8 cellular contexts compared by ENCODE assay signal in genomic region chr20:33685328-33686007, GRCh38. TPM values are rescaled to one million over a fixed set of nuclear protein-coding genes. Genes with fewer than 3 reads are reported as not detected.
A peak's percentile ranks its signal among the peaks of the same experiment; 100 is the strongest.
DNase-seq lines count a peak whose midpoint lies in the region; ATAC-seq and TF ChIP-seq lines count a peak whose summit lies in the region.

No MANE protein-coding gene starts in this region.

- H3K27me3 ChIP-seq in DND-41 (ENCODE audit: insufficient read depth, low read length, poor library complexity) (no peaks in the 10 kb centered on the region), PC-3 (ENCODE audit: low read length) (no peaks in the 10 kb centered on the region), ascending aorta (no peaks in the 10 kb centered on the region), lower lobe of right lung (ENCODE audit: low read depth) (no peaks in the 10 kb centered on the region), suprapubic skin (no peaks in the 10 kb centered on the region)

- intact Hi-C loops in PC-3 (cut with micrococcal nuclease): loop anchor here (10.0 kb wide), 1 partner anchor 99 kb away; no protein-coding TSS in a partner anchor
- intact Hi-C loops in ascending aorta (cut with DNase I): no loop called here
- intact Hi-C loops in lower lobe of right lung (cut with DNase I): no loop called here

- CTCF ChIA-PET in PC-3 (lab: Charles Lee): no interaction called here

- H3K9me3 ChIP-seq in DND-41 (ENCODE audit: insufficient read depth, low read length, severe bottlenecking): no peaks in the 10 kb centered on the region
- no peaks in the 10 kb centered on the region for H3K9me3 ChIP-seq in PC-3 (ENCODE audit: low read length)
- H3K9me3 ChIP-seq in ascending aorta: no peaks in the 10 kb centered on the region
- H3K9me3 ChIP-seq in lower lobe of right lung: no peaks in the 10 kb centered on the region
- H3K9me3 ChIP-seq in suprapubic skin: no peaks in the 10 kb centered on the region

- no peaks in the 10 kb centered on the region for H3F3A ChIP-seq in PC-3 (ENCODE audit: low read length, unreplicated experiment)

- POLR2A ChIA-PET in PC-3 (lab: Charles Lee; ENCODE audit: unreplicated experiment): no interaction called here

- BruUV-seq in PC-3 (replicated peaks; lab: Mats Ljungman, UMichigan): TSS peak; percentile 66

- peak overlapping the region; percentile 13; the same call in 1 of the 2 replicates for H2AFZ ChIP-seq in DND-41 (ENCODE audit: low read depth, low read length)
- peak overlapping the region; percentile 62 for H2AFZ ChIP-seq in PC-3 (ENCODE audit: low read length)

- H3K27ac ChIP-seq in DND-41 (ENCODE audit: low read length) (peak overlapping the region; percentile 78), PC-3 (ENCODE audit: low read length) (no peak overlapping the region), ascending aorta (no peak overlapping the region), lower lobe of right lung (peak overlapping the region; percentile 6), suprapubic skin (peak overlapping the region; percentile 51)

- H3K4me2 ChIP-seq in DND-41 (ENCODE audit: insufficient read depth, low read length) (peak overlapping the region; percentile 95), PC-3 (ENCODE audit: low read length) (peak overlapping the region; percentile 95)

- H3K36me3 ChIP-seq in DND-41 (ENCODE audit: insufficient read depth, low read length) (peaks cover 49% of the 10 kb centered on the region), PC-3 (ENCODE audit: low read depth, low read length) (no peaks in the 10 kb centered on the region; the same call in 1 of the 2 replicates), ascending aorta (no peaks in the 10 kb centered on the region), lower lobe of right lung (no peaks in the 10 kb centered on the region), suprapubic skin (no peaks in the 10 kb centered on the region)

- H4K20me1 ChIP-seq in DND-41 (ENCODE audit: insufficient read depth, low read length) (peaks cover 51% of the 10 kb centered on the region), PC-3 (ENCODE audit: low read length) (peaks cover 27% of the 10 kb centered on the region)

- peaks cover 56% of the 10 kb centered on the region for H3K79me2 ChIP-seq in DND-41 (ENCODE audit: insufficient read depth, low read length)
- H3K79me2 ChIP-seq in PC-3 (ENCODE audit: low read length): peaks cover 43% of the 10 kb centered on the region

- H3K4me3 ChIP-seq in DND-41 (ENCODE audit: low read depth in 1 of 2, low read length in 2 of 2) (peak overlapping the region; percentile 34 to 74), PC-3 (ENCODE audit: low read length) (peak overlapping the region; percentile 82), ascending aorta (peak overlapping the region; percentile 43 to 62), lower lobe of right lung (peak overlapping the region; percentile 51), suprapubic skin (peak overlapping the region; percentile 63)

- WGBS in suprapubic skin: 0% methylated on average over 5 of the region's 39 CpGs

- H3K4me1 ChIP-seq in DND-41 (ENCODE audit: insufficient read depth, low read length) (peaks cover 55% of the 10 kb centered on the region), PC-3 (ENCODE audit: insufficient read depth, low read length) (peaks cover 18% of the 10 kb centered on the region), ascending aorta (peaks cover 10 to 13% of the 10 kb centered on the region in 2 donors), lower lobe of right lung (peaks cover 37% of the 10 kb centered on the region), suprapubic skin (peaks cover 22% of the 10 kb centered on the region)

- peak; percentile 82 for DNase-seq in DND-41
- peak; percentile 40 for DNase-seq in PC-3
- DNase-seq in ascending aorta (ENCODE audit: low spot score in 2 of 2): no peak
- DNase-seq in lower lobe of right lung: no peak
- DNase-seq in suprapubic skin (ENCODE audit: low spot score in 2 of 2): no peak
- no peak for DNase-seq in COLO829 (ENCODE audit: low spot score)

- peak overlapping the region; percentile 70 for H3K9ac ChIP-seq in DND-41 (ENCODE audit: low read depth, low read length)
- H3K9ac ChIP-seq in PC-3 (ENCODE audit: low read length): peak overlapping the region; percentile 80

- ATAC-seq in DND-41 (ENCODE audit: insufficient read depth, low read depth) (peak; percentile 49), GM19397 (IDR thresholded peaks at IDR 0.05; ENCODE audit: unreplicated experiment) (peak; percentile 36), HG03457 (IDR thresholded peaks at IDR 0.05; ENCODE audit: unreplicated experiment) (peak; percentile 18), PC-3 (peak; percentile 48), lower lobe of right lung (peak in 1 of 2 donors; percentile 6)

- TF ChIP-seq EP300 in suprapubic skin (IDR thresholded peaks at IDR 0.05): no peak

- TF ChIP-seq POLR2A in suprapubic skin (IDR thresholded peaks at IDR 0.05): no peak

- H3K9me2 ChIP-seq in PC-3 (replicated peaks; ENCODE audit: low read length): no peaks in the 10 kb centered on the region

- no peak for TF ChIP-seq CTCF in DND-41 (IDR thresholded peaks at IDR 0.05; ENCODE audit: borderline replicate concordance, extremely low read depth, low read length, poor library complexity, severe bottlenecking)
- TF ChIP-seq CTCF in PC-3 (conservative IDR thresholded peaks at IDR 0.05; ENCODE audit: low read depth, low read length): no peak
- no peak for TF ChIP-seq CTCF in ascending aorta (IDR thresholded peaks at IDR 0.05)
- no peak for TF ChIP-seq CTCF in lower lobe of right lung (IDR thresholded peaks at IDR 0.05)
- TF ChIP-seq CTCF in suprapubic skin (IDR thresholded peaks at IDR 0.05): no peak

RNA-seq across cellular contexts. Expression of gene E2F1, which starts 0.7 kb away (rescaled TPM):
- total RNA-seq in PC-3 (2014; rRNA removed): 63.7 and 72.2 TPM in 2 replicates
- 0.53 TPM for total RNA-seq in ascending aorta
- total RNA-seq in lower lobe of right lung: 3.9 TPM
- 1 to 10 TPM; 3.5 to 5.6 (median 4.6) TPM for total RNA-seq in suprapubic skin

RNA-seq across cellular contexts. Expression of gene NECAB3, which starts 11.2 kb away (rescaled TPM):
- 41.2 and 43.5 TPM in 2 replicates for total RNA-seq in PC-3 (2014; rRNA removed)
- 21.3 TPM for total RNA-seq in ascending aorta
- total RNA-seq in lower lobe of right lung: 60.3 TPM
- 10 to 100 TPM; 19.9 to 37.5 (median 22.1) TPM for total RNA-seq in suprapubic skin

RNA-seq across cellular contexts. Expression of gene ACTL10, which starts 18.7 kb away (rescaled TPM):
- total RNA-seq in PC-3 (2014; rRNA removed): 1.6 and 2.8 TPM in 2 replicates
- total RNA-seq in ascending aorta: 26.3 TPM
- total RNA-seq in lower lobe of right lung: 1.3 TPM
- 1 to 10 TPM; 1.3 to 4.9 (median 3.0) TPM for total RNA-seq in suprapubic skin

RNA-seq across cellular contexts. Expression of gene C20orf144, which starts 23.3 kb away (rescaled TPM):
- total RNA-seq in PC-3 (2014; rRNA removed): 0.17 TPM in 1 of 2 replicates, not detected in the other
- total RNA-seq in ascending aorta: not detected
- total RNA-seq in lower lobe of right lung: not detected
- total RNA-seq in suprapubic skin: not detected

RNA-seq across cellular contexts. Expression of gene PXMP4, which starts 34.6 kb away (rescaled TPM):
- total RNA-seq in PC-3 (2014; rRNA removed) (not detected in 2 replicates), ascending aorta (38.0 TPM), lower lobe of right lung (60.5 TPM), suprapubic skin (10 to 100 TPM in 3 of 4 donors, 1 to 10 TPM in 1; 8.7 to 32.4 (median 24.3) TPM)

Comparison
In these comparisons a context has a peak if more than half of its experiments do, and no peak if none do; other contexts are left out.
1. DNase-seq: peak in DND-41 (single experiment) and PC-3 (single experiment); none in ascending aorta (0 of 2), lower lobe of right lung (single experiment), suprapubic skin (0 of 2) and COLO829 (single experiment).
2. H3K27ac ChIP-seq: peak in DND-41 (single experiment), lower lobe of right lung (single experiment) and suprapubic skin (single experiment); none in PC-3 (single experiment) and ascending aorta (0 of 2).
3. Peak in every context shown above with its lines, with median percentiles within 50 percentile points of each other: H3K4me3 ChIP-seq.